ENCODE assay signal across 26 cellular contexts in the genomic region with DNA sequence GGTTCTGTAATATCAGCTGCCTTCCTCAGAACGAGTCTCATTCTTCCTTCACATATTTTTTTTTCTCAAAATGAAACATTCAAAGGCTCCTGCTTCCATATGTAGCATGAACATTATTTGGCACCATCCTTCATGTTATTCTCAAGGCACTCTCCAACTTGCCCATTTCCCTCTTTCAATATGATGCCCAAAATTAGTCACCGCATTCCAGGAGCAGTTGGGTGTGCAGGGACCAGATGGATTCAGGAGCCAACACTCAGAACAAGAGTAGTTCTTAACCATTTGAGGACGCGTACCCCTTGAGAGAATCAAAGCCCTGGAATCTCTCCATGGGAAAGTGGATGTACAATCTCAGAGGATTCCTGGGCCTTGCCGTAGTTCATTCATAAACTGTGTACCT. TPM values are rescaled to one million over a fixed set of nuclear protein-coding genes. Genes with fewer than 3 reads are reported as not detected.
DNase-seq lines count a peak whose midpoint lies in the region; ATAC-seq and TF ChIP-seq lines count a peak whose summit lies in the region.
"Had no signal": no experiment of that assay in that cellular context is flagged by ENCODE, and none has a peak within 500 bp of the region (broad histone marks: within the 10 kb centered on the region; RNA-seq: fewer than 3 reads in every experiment).

No MANE protein-coding gene starts in this region.

- 75% methylated on average over 5 of the region's 5 CpGs for WGBS in right cardiac atrium
- 74 to 84% methylated on average over 5 of the region's 5 CpGs for WGBS in tibial nerve, 2 donors

- intact Hi-C loops in Calu3 (cut with micrococcal nuclease; ENCODE audit: unreplicated experiment) (no loop called here), ascending aorta (cut with DNase I) (no loop called here), right cardiac atrium (cut with DNase I) (loop anchor here in 1 of 4 donors (10.0 kb wide), 1 partner anchor 61 kb away; no protein-coding TSS in a partner anchor)

- H3K27me3 Mint-ChIP-seq in Calu3 (ENCODE audit: unreplicated experiment): no peaks in the 10 kb centered on the region

- ATAC-seq in right cardiac atrium (peak in 1 of 2 donors; percentile 17), GM21619 (IDR thresholded peaks at IDR 0.05; ENCODE audit: unreplicated experiment) (no peak)
- ATAC-seq: activated CD4-positive, alpha-beta T cell treated with anti-CD3 and anti-CD28 coated beads for 36 hours; body of pancreas; naive thymus-derived CD8-positive, alpha-beta T cell; T-cell had no signal

- no peak for TF ChIP-seq POLR2A in tibial nerve (IDR thresholded peaks at IDR 0.05)

- H3K36me3 Mint-ChIP-seq in Calu3 (ENCODE audit: insufficient read depth, unreplicated experiment): peaks cover 24% of the 10 kb centered on the region
- H3K36me3 Mint-ChIP-seq: activated naive CD8-positive, alpha-beta T cell; CD4-positive, CD25-positive, alpha-beta regulatory T cell; naive thymus-derived CD8-positive, alpha-beta T cell; T-cell had no signal

- H3K27ac ChIP-seq in HUES6 (ENCODE audit: low read depth, low read length): peak overlapping the region; percentile 38; the same call in 1 of the 2 replicates
- H3K27ac ChIP-seq in ascending aorta: peak overlapping the region; percentile 33 to 50
- H3K27ac ChIP-seq in right cardiac atrium (ENCODE audit: low read length): peak overlapping the region; percentile 78
- H3K27ac ChIP-seq in tibial nerve: no peak overlapping the region
- H3K27ac ChIP-seq: body of pancreas, ovary, sigmoid colon had no signal

- H3K27ac Mint-ChIP-seq in Calu3 (ENCODE audit: unreplicated experiment): peak overlapping the region; percentile 66
- H3K27ac Mint-ChIP-seq: activated CD4-positive, alpha-beta T cell treated with anti-CD3 and anti-CD28 coated beads for 36 hours; activated naive CD8-positive, alpha-beta T cell; activated T-helper 1 cell treated with anti-CD3 and anti-CD28 coated beads, Interleukin-12 subunit alpha, Interleukin-12 subunit beta, Interleukin-2, Interleukin-4 antibody, amounts not matched to agents 30 ng/mL and 10 ng/mL and 1 ng/mL, durations not matched to agents 14 hours and 24 hours and 36 hours; CD4-positive, CD25-positive, alpha-beta regulatory T cell; naive thymus-derived CD8-positive, alpha-beta T cell; T-cell had no signal

- H3K9me3 ChIP-seq in HUES6 (ENCODE audit: control insufficient read depth, insufficient read depth, low read depth, low read length) (no peaks in the 10 kb centered on the region), ascending aorta (no peaks in the 10 kb centered on the region), right cardiac atrium (ENCODE audit: control insufficient read depth, low read length) (no peaks in the 10 kb centered on the region), tibial nerve (no peaks in the 10 kb centered on the region)
- H3K9me3 ChIP-seq: body of pancreas, ovary, sigmoid colon had no signal

- no peak overlapping the region for H3K9ac ChIP-seq in HUES6 (ENCODE audit: low read length)

- TF ChIP-seq CTCF in Calu3 (IDR thresholded peaks at IDR 0.05; ENCODE audit: unreplicated experiment) (no peak), ascending aorta (IDR thresholded peaks at IDR 0.05) (no peak), tibial nerve (IDR thresholded peaks at IDR 0.05) (no peak)

- H3K9me3 Mint-ChIP-seq in Calu3 (ENCODE audit: low read depth, unreplicated experiment): no peaks in the 10 kb centered on the region
- H3K9me3 Mint-ChIP-seq: activated T-helper 1 cell treated with anti-CD3 and anti-CD28 coated beads, Interleukin-12 subunit alpha, Interleukin-12 subunit beta, Interleukin-2, Interleukin-4 antibody, amounts not matched to agents 30 ng/mL and 10 ng/mL and 1 ng/mL, durations not matched to agents 14 hours and 24 hours and 36 hours had no signal

- no TSS peak for BruUV-seq in Calu3 (replicated peaks; lab: Mats Ljungman, UMichigan)

- CTCF ChIA-PET in Calu3 (lab: Charles Lee): interaction anchor here (1.1 kb wide), 1 partner anchor 159 kb away, joined by 3 read pairs; no protein-coding TSS in a partner anchor

- TF ChIP-seq EP300 in tibial nerve (IDR thresholded peaks at IDR 0.05): no peak

- H3K27me3 ChIP-seq in HUES6 (ENCODE audit: control insufficient read depth, insufficient read depth, low read length) (no peaks in the 10 kb centered on the region), ascending aorta (no peaks in the 10 kb centered on the region), right cardiac atrium (ENCODE audit: control insufficient read depth, insufficient read depth) (no peaks in the 10 kb centered on the region), tibial nerve (no peaks in the 10 kb centered on the region)
- H3K27me3 ChIP-seq: body of pancreas, ovary, sigmoid colon had no signal

- H3K4me3 ChIP-seq in HUES6 (ENCODE audit: low read depth, low read length) (no peak overlapping the region), ascending aorta (no peak overlapping the region), right cardiac atrium (ENCODE audit: low read length) (no peak overlapping the region), tibial nerve (no peak overlapping the region)
- H3K4me3 ChIP-seq: body of pancreas, ovary, sigmoid colon had no signal

- H3K4me1 Mint-ChIP-seq in Calu3 (ENCODE audit: low read depth, unreplicated experiment): peaks cover 33% of the 10 kb centered on the region
- H3K4me1 Mint-ChIP-seq: CD4-positive, CD25-positive, alpha-beta regulatory T cell; naive thymus-derived CD8-positive, alpha-beta T cell; T-cell had no signal

- H3K4me3 Mint-ChIP-seq in Calu3 (ENCODE audit: low read depth, unreplicated experiment): no peak overlapping the region
- H3K4me3 Mint-ChIP-seq: activated CD4-positive, alpha-beta T cell treated with anti-CD3 and anti-CD28 coated beads for 36 hours; activated naive CD8-positive, alpha-beta T cell; activated T-helper 1 cell treated with anti-CD3 and anti-CD28 coated beads, Interleukin-12 subunit alpha, Interleukin-12 subunit beta, Interleukin-2, Interleukin-4 antibody, amounts not matched to agents 30 ng/mL and 10 ng/mL and 1 ng/mL, durations not matched to agents 14 hours and 24 hours and 36 hours; CD4-positive, CD25-positive, alpha-beta regulatory T cell; naive thymus-derived CD8-positive, alpha-beta T cell; T-cell had no signal

- H3K4me1 ChIP-seq in HUES6 (ENCODE audit: control insufficient read depth, insufficient read depth, low read length) (no peaks in the 10 kb centered on the region), ascending aorta (peaks cover 0 to 14% of the 10 kb centered on the region in 2 donors), right cardiac atrium (ENCODE audit: control insufficient read depth, insufficient read depth, low read length) (no peaks in the 10 kb centered on the region), tibial nerve (no peaks in the 10 kb centered on the region)
- H3K4me1 ChIP-seq: body of pancreas, sigmoid colon had no signal

- H3K36me3 ChIP-seq in HUES6 (ENCODE audit: control insufficient read depth, insufficient read depth, low read length) (peaks cover 32% of the 10 kb centered on the region), ascending aorta (no peaks in the 10 kb centered on the region), tibial nerve (no peaks in the 10 kb centered on the region)
- H3K36me3 ChIP-seq: ovary, sigmoid colon had no signal

- DNase-seq in Calu3 (no peak), ascending aorta (ENCODE audit: low spot score in 2 of 2) (no peak), right cardiac atrium (no peak), tibial nerve (ENCODE audit: low spot score in 2 of 2) (no peak), putamen (ENCODE audit: low spot score) (no peak)
- no peak for DNase-seq in stimulated activated CD4-positive, alpha-beta T cell treated with anti-CD3 and anti-CD28 coated beads, Interleukin-4, amount 100 ng/mL, for 4 hours
- DNase-seq: activated CD4-positive, alpha-beta T cell treated with anti-CD3 and anti-CD28 coated beads for 36 hours; body of pancreas; CD4-positive, CD25-positive, alpha-beta regulatory T cell; foreskin fibroblast; HCEC 1CT; hypothalamus; islet precursor cell; KG1; naive thymus-derived CD8-positive, alpha-beta T cell; NCI-H1105; NCI-H748 treated with DMSO at 0.1 percent for 48 hours; ovary; SIG-M5; sigmoid colon; T-cell had no signal

RNA-seq across cellular contexts. Expression of gene KCNK1, which starts 50.3 kb away (rescaled TPM):
- total RNA-seq in Calu3 (2022): 38.0 and 39.2 TPM in 2 replicates
- 1.4 TPM for total RNA-seq in ascending aorta
- 10 to 100 TPM; 72.0 to 95.6 (median 86.0) TPM for total RNA-seq in right cardiac atrium
- polyA plus RNA-seq in right cardiac atrium: 82.2 TPM
- 1 to 10 TPM; 3.7 to 6.5 (median 4.9) TPM for total RNA-seq in tibial nerve
- total RNA-seq: naive thymus-derived CD8-positive, alpha-beta T cell; OCI-LY7 had no signal
- polyA plus RNA-seq: naive thymus-derived CD8-positive, alpha-beta T cell had no signal

Comparison
In these comparisons a context has a peak if more than half of its experiments do, and no peak if none do; other contexts are left out.
1. H3K27ac ChIP-seq: peak in HUES6 (single experiment), ascending aorta (2 of 2) and right cardiac atrium (single experiment); none in tibial nerve (0 of 4).